In genomic region chr17:78882546-78883089, GRCh38 we compare ENCODE assay signal across 9 cellular contexts. TPM values are rescaled to one million over a fixed set of nuclear protein-coding genes. Genes with fewer than 3 reads are reported as not detected.
DNase-seq lines count a peak whose midpoint lies in the region; ATAC-seq and TF ChIP-seq lines count a peak whose summit lies in the region.
"Had no signal": no experiment of that assay in that cellular context is flagged by ENCODE, and none has a peak within 500 bp of the region (broad histone marks: within the 10 kb centered on the region; RNA-seq: fewer than 3 reads in every experiment).

No MANE protein-coding gene starts in this region.

- peak overlapping the region; percentile 84 for H3K4me3 Mint-ChIP-seq in neural crest cell
- H3K4me3 Mint-ChIP-seq in progenitor cell of endocrine pancreas (ENCODE audit: low read depth): no peak overlapping the region
- H3K4me3 Mint-ChIP-seq in CD8-positive, alpha-beta T cell: no peak overlapping the region

- peak overlapping the region; percentile 93 for H3K27ac ChIP-seq in ACC112 (ENCODE audit: low read depth, low read length)
- H3K27ac ChIP-seq in Peyer's patch: peak overlapping the region; percentile 69 to 87 (median 78)
- H3K27ac ChIP-seq in esophagus muscularis mucosa (replicated peaks in 1 of 4): peak overlapping the region; percentile 89 to 95 (median 91)
- no peak overlapping the region for H3K27ac ChIP-seq in CD8-positive, alpha-beta T cell (ENCODE audit: low read depth, low read length)

- H3K27me3 ChIP-seq in ACC112 (ENCODE audit: insufficient read depth, low read length): no peaks in the 10 kb centered on the region
- no peaks in the 10 kb centered on the region for H3K27me3 ChIP-seq in Peyer's patch
- H3K27me3 ChIP-seq in esophagus muscularis mucosa: no peaks in the 10 kb centered on the region
- no peaks in the 10 kb centered on the region for H3K27me3 ChIP-seq in CD8-positive, alpha-beta T cell (ENCODE audit: insufficient read depth, low read length)

- no peak for ATAC-seq in GM19397 (IDR thresholded peaks at IDR 0.05; ENCODE audit: unreplicated experiment)
- ATAC-seq in GM21390 (IDR thresholded peaks at IDR 0.05; ENCODE audit: unreplicated experiment): no peak
- ATAC-seq in CD8-positive, alpha-beta T cell: no peak

- CTCF ChIA-PET in CD8-positive, alpha-beta T cell (lab: Charles Lee): interaction anchor here (1.3 kb wide), 1 partner anchor 17 kb away, joined by 7 read pairs; no protein-coding TSS in a partner anchor

- TF ChIP-seq CTCF in Peyer's patch (IDR thresholded peaks at IDR 0.05) (no peak), esophagus muscularis mucosa (IDR thresholded peaks at IDR 0.05) (no peak), neural crest cell (conservative IDR thresholded peaks at IDR 0.05) (no peak), progenitor cell of endocrine pancreas (IDR thresholded peaks at IDR 0.05; ENCODE audit: unreplicated experiment) (no peak)
- no peak for TF ChIP-seq CTCF in CD8-positive, alpha-beta T cell (IDR thresholded peaks at IDR 0.05)

- no peaks in the 10 kb centered on the region for H3K9me3 Mint-ChIP-seq in neural crest cell
- no peaks in the 10 kb centered on the region for H3K9me3 Mint-ChIP-seq in progenitor cell of endocrine pancreas (ENCODE audit: low read depth)
- H3K9me3 Mint-ChIP-seq in CD8-positive, alpha-beta T cell: no peaks in the 10 kb centered on the region
- H3K9me3 Mint-ChIP-seq: effector memory CD8-positive, alpha-beta T cell had no signal

- peak overlapping the region; percentile 7 for H2AFZ ChIP-seq in ACC112 (ENCODE audit: low read length, unreplicated experiment)

- TF ChIP-seq POLR2A in Peyer's patch (IDR thresholded peaks at IDR 0.05): no peak
- TF ChIP-seq POLR2A in esophagus muscularis mucosa (IDR thresholded peaks at IDR 0.05; ENCODE audit: low read depth): no peak

- POLR2A ChIA-PET in CD8-positive, alpha-beta T cell (lab: Charles Lee): no interaction called here

- no peaks in the 10 kb centered on the region for H3K36me3 ChIP-seq in ACC112 (ENCODE audit: insufficient read depth, low read length)
- H3K36me3 ChIP-seq in Peyer's patch: no peaks in the 10 kb centered on the region
- H3K36me3 ChIP-seq in esophagus muscularis mucosa: no peaks in the 10 kb centered on the region
- no peaks in the 10 kb centered on the region for H3K36me3 ChIP-seq in CD8-positive, alpha-beta T cell (ENCODE audit: insufficient read depth, low read length)

- WGBS in esophagus muscularis mucosa: 23% methylated on average over 13 of the region's 14 CpGs

- H3K4me1 Mint-ChIP-seq in neural crest cell (peaks cover 61% of the 10 kb centered on the region), progenitor cell of endocrine pancreas (ENCODE audit: low read depth) (peaks cover 14% of the 10 kb centered on the region)
- peaks cover 31% of the 10 kb centered on the region for H3K4me1 Mint-ChIP-seq in CD8-positive, alpha-beta T cell (ENCODE audit: low read depth)

- TF ChIP-seq EP300 in esophagus muscularis mucosa (IDR thresholded peaks at IDR 0.05): no peak

- H3K27ac Mint-ChIP-seq in neural crest cell (ENCODE audit: unreplicated experiment) (peak overlapping the region; percentile 84), progenitor cell of endocrine pancreas (no peak overlapping the region)
- no peak overlapping the region for H3K27ac Mint-ChIP-seq in CD8-positive, alpha-beta T cell
- H3K27ac Mint-ChIP-seq: effector memory CD8-positive, alpha-beta T cell had no signal

- DNase-seq in Peyer's patch: no peak
- no peak for DNase-seq in esophagus muscularis mucosa (ENCODE audit: extremely low spot score)
- DNase-seq in neural crest cell (ENCODE audit: low read depth, low spot score): no peak
- no peak for DNase-seq in progenitor cell of endocrine pancreas (ENCODE audit: low spot score, unreplicated experiment)
- DNase-seq in CD8-positive, alpha-beta T cell: no peak
- DNase-seq: effector memory CD8-positive, alpha-beta T cell had no signal

- H3K9me3 ChIP-seq in Peyer's patch (no peaks in the 10 kb centered on the region), esophagus muscularis mucosa (no peaks in the 10 kb centered on the region)
- no peaks in the 10 kb centered on the region for H3K9me3 ChIP-seq in CD8-positive, alpha-beta T cell (ENCODE audit: low read length)

- intact Hi-C loops in esophagus muscularis mucosa (cut with DNase I): loop anchor here (5.0 kb wide), 1 partner anchor 40 kb away; no protein-coding TSS in a partner anchor
- intact Hi-C loops in CD8-positive, alpha-beta T cell (cut with DNase I, micrococcal nuclease): no loop called here

- H3K79me2 ChIP-seq in ACC112 (ENCODE audit: control insufficient read depth, insufficient read depth, low read length, unreplicated experiment): peaks cover 57% of the 10 kb centered on the region

- H3K36me3 Mint-ChIP-seq in neural crest cell (ENCODE audit: low read depth) (no peaks in the 10 kb centered on the region), progenitor cell of endocrine pancreas (ENCODE audit: insufficient read depth) (peaks cover 1% of the 10 kb centered on the region)
- H3K36me3 Mint-ChIP-seq in CD8-positive, alpha-beta T cell: no peaks in the 10 kb centered on the region

- peaks cover 57% of the 10 kb centered on the region for H3K4me1 ChIP-seq in ACC112 (ENCODE audit: control insufficient read depth, insufficient read depth, low read length, unreplicated experiment)
- peaks cover 0 to 59% (median 6%) of the 10 kb centered on the region in 4 donors for H3K4me1 ChIP-seq in Peyer's patch
- H3K4me1 ChIP-seq in esophagus muscularis mucosa: peaks cover 81 to 100% (median 98%) of the 10 kb centered on the region in 4 donors
- peaks cover 33% of the 10 kb centered on the region for H3K4me1 ChIP-seq in CD8-positive, alpha-beta T cell (ENCODE audit: insufficient read depth, low read length)

- H3K27me3 Mint-ChIP-seq in neural crest cell (ENCODE audit: low read depth): no peaks in the 10 kb centered on the region
- H3K27me3 Mint-ChIP-seq in progenitor cell of endocrine pancreas: no peaks in the 10 kb centered on the region
- no peaks in the 10 kb centered on the region for H3K27me3 Mint-ChIP-seq in CD8-positive, alpha-beta T cell (ENCODE audit: low read depth)

- H3K4me3 ChIP-seq in ACC112 (ENCODE audit: low read depth, low read length): peak overlapping the region; percentile 52; the same call in 1 of the 2 replicates
- no peak overlapping the region for H3K4me3 ChIP-seq in Peyer's patch
- peak overlapping the region; percentile 39 to 54 (median 42) for H3K4me3 ChIP-seq in esophagus muscularis mucosa
- H3K4me3 ChIP-seq in CD8-positive, alpha-beta T cell (ENCODE audit: low read depth, low read length): no peak overlapping the region

RNA-seq across cellular contexts. Expression of gene CEP295NL, which starts 20.4 kb away (rescaled TPM):
- total RNA-seq in Peyer's patch (10 to 100 TPM in 2 of 4 donors, 1 to 10 TPM in 2; 1.1 to 45.4 (median 9.1) TPM), esophagus muscularis mucosa (1 to 10 TPM in 3 of 4 donors, under 1 TPM in 1; 0.78 to 6.6 (median 2.3) TPM), neural crest cell (1.2 TPM in 2 replicates), progenitor cell of endocrine pancreas (2.3 and 2.6 TPM in 2 replicates)
- total RNA-seq in CD8-positive, alpha-beta T cell: 1 to 10 TPM; 5.3 to 6.3 TPM

RNA-seq across cellular contexts. Expression of gene USP36, which starts 42.0 kb away (rescaled TPM):
- total RNA-seq in Peyer's patch: 100 to 1,000 TPM in 1 of 4 donors, 10 to 100 TPM in 3; 20.7 to 130 (median 59.9) TPM
- 10 to 100 TPM; 23.3 to 44.7 (median 32.2) TPM for total RNA-seq in esophagus muscularis mucosa
- 59.0 and 63.2 TPM in 2 replicates for total RNA-seq in neural crest cell
- total RNA-seq in progenitor cell of endocrine pancreas: 54.1 and 54.9 TPM in 2 replicates
- 100 to 1,000 TPM; 755 to 805 TPM for total RNA-seq in CD8-positive, alpha-beta T cell

RNA-seq across cellular contexts. Expression of gene TIMP2, which starts 42.6 kb away (rescaled TPM):
- total RNA-seq in Peyer's patch: 10 to 100 TPM; 27.2 to 73.2 (median 45.0) TPM
- 100 to 1,000 TPM; 177 to 315 (median 229) TPM for total RNA-seq in esophagus muscularis mucosa
- 58.5 and 60.2 TPM in 2 replicates for total RNA-seq in neural crest cell
- 50.9 and 51.4 TPM in 2 replicates for total RNA-seq in progenitor cell of endocrine pancreas
- total RNA-seq in CD8-positive, alpha-beta T cell: 1 to 10 TPM; 8.9 to 9.4 TPM

Comparison
In these comparisons a context has a peak if more than half of its experiments do, and no peak if none do; other contexts are left out.
1. H3K4me3 ChIP-seq: peak in ACC112 (single experiment) and esophagus muscularis mucosa (4 of 4); none in Peyer's patch (0 of 4) and CD8-positive, alpha-beta T cell (single experiment).
2. RNA of gene USP36, which starts 42.0 kb away (total RNA-seq): 755 to 805 TPM in CD8-positive, alpha-beta T cell; 20.7 to 130 TPM in Peyer's patch, 59.0 to 63.2 TPM in neural crest cell, 54.1 to 54.9 TPM in progenitor cell of endocrine pancreas and 23.3 to 44.7 TPM in esophagus muscularis mucosa; every median in the first group is over 4 times any median in the second.